Comparison of ENCODE assay signal across 10 cellular contexts in the genomic region with DNA sequence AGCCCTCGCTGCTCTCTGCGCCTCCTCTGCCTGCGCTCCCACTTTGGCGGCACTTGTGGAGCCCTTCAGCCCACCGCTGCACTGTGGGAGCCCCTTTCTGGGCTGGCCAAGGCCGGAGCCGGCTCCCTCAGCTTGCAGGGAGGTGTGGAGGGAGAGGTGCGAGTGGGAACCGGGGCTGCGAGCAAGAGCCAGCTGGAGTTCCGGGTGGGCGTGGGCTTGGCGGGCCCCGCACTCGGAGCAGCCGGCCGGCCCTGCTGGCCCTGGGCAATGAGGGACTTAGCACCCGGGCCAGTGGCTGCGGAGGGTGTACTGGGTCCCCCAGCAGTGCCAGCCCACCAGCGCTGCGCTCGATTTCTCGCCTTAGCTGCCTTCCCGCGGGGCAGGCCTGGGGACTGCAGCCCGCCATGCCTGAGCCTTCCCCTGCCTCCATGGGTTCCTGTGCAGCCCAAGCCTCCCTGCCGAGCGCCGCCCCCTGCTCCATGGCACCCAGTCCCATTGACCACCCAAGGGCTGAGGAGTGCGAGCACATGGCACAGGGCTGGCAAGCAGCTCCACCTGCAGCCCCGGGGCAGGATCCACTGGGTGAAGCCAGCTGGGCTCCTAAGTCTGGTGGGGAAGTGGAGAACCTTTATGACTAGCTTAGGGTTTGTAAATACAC. TPM values are rescaled to one million over a fixed set of nuclear protein-coding genes. Genes with fewer than 3 reads are reported as not detected.
DNase-seq lines count a peak whose midpoint lies in the region; ATAC-seq and TF ChIP-seq lines count a peak whose summit lies in the region.
"Not testable (repeated sequence)": the region's sequence is repeated elsewhere in the genome, so short reads cannot be mapped to it uniquely, and the experiment has no call there.
"Had no signal": no experiment of that assay in that cellular context is flagged by ENCODE, and none has a peak within 500 bp of the region (broad histone marks: within the 10 kb centered on the region; RNA-seq: fewer than 3 reads in every experiment).

No MANE protein-coding gene starts in this region.

- H2AFZ ChIP-seq in Karpas-422 (ENCODE audit: low read length) (peak overlapping the region; percentile 88; the same call in 1 of the 2 replicates), fibroblast of lung (ENCODE audit: low read length) (peak overlapping the region; percentile 71)

- not testable (repeated sequence) for H3K4me3 Mint-ChIP-seq in activated CD4-positive, alpha-beta T cell treated with anti-CD3 and anti-CD28 coated beads, Interleukin-2, amount 10 ng/mL, durations not matched to agents 7 days and 5 days
- peak overlapping the region; percentile 85 for H3K4me3 Mint-ChIP-seq in memory B cell

- peaks cover 69% of the 10 kb centered on the region for H3K4me1 Mint-ChIP-seq in activated CD4-positive, alpha-beta T cell treated with anti-CD3 and anti-CD28 coated beads, Interleukin-2, amount 10 ng/mL, durations not matched to agents 7 days and 5 days
- peaks cover 22% of the 10 kb centered on the region for H3K4me1 Mint-ChIP-seq in memory B cell

- TF ChIP-seq CTCF in AG04450 (IDR thresholded peaks at IDR 0.05; ENCODE audit: low read depth, low read length); fibroblast of lung (conservative IDR thresholded peaks at IDR 0.05 in 1 of 2, IDR thresholded peaks at IDR 0.05 in 1 of 2; ENCODE audit: low read depth in 1 of 2, low read length in 2 of 2); testis (IDR thresholded peaks at IDR 0.05): not testable (repeated sequence)

- H3K4me3 ChIP-seq in AG04450 (ENCODE audit: low read depth, low read length) (0 out of 2 replicates have a peak overlapping the region, but pooled peaks have one; percentile 17), testis (peak overlapping the region; percentile 15 to 25)
- H3K4me3 ChIP-seq in Karpas-422 (ENCODE audit: low read length); fibroblast of lung (replicated peaks in 1 of 4; ENCODE audit: control extremely low read depth in 1 of 4, insufficient read depth in 1 of 4, low read depth in 3 of 4, low read length in 4 of 4): not testable (repeated sequence)

- not testable (repeated sequence) for DNase-seq in AG04450 (ENCODE audit: low read depth, low spot score); Karpas-422; activated CD4-positive, alpha-beta T cell treated with anti-CD3 and anti-CD28 coated beads, Interleukin-2, amount 10 ng/mL, durations not matched to agents 7 days and 5 days; fibroblast of lung (ENCODE audit: low read depth in 2 of 2); memory B cell (ENCODE audit: low spot score in 2 of 2); testis
- peak; percentile 54 for DNase-seq in sciatic nerve (ENCODE audit: low spot score)

- H3K27me3 Mint-ChIP-seq in activated CD4-positive, alpha-beta T cell treated with anti-CD3 and anti-CD28 coated beads, Interleukin-2, amount 10 ng/mL, durations not matched to agents 7 days and 5 days: peaks cover 32% of the 10 kb centered on the region
- not testable (repeated sequence) for H3K27me3 Mint-ChIP-seq in memory B cell

- not testable (repeated sequence) for ATAC-seq in memory B cell (ENCODE audit: low read depth); sciatic nerve

- H3K36me3 Mint-ChIP-seq in activated CD4-positive, alpha-beta T cell treated with anti-CD3 and anti-CD28 coated beads, Interleukin-2, amount 10 ng/mL, durations not matched to agents 7 days and 5 days (ENCODE audit: low read depth): peaks cover 56% of the 10 kb centered on the region
- peaks cover 12% of the 10 kb centered on the region for H3K36me3 Mint-ChIP-seq in memory B cell

- not testable (repeated sequence) for H3K9me2 ChIP-seq in Karpas-422 (replicated peaks; ENCODE audit: insufficient read depth, low read length)

- H3K9me3 ChIP-seq in AG04450 (ENCODE audit: control insufficient read depth, insufficient read depth, low read length); Karpas-422 (ENCODE audit: low read length); fibroblast of lung (ENCODE audit: control insufficient read depth, insufficient read depth, low read depth, low read length); testis: not testable (repeated sequence)

- CTCF ChIA-PET in AG04450 (lab: Charles Lee): interaction anchor here (0.6 to 1.2 kb wide), 3 partner anchors 25 to 303 kb away, joined by 3 to 6 read pairs (median 3); no protein-coding TSS in a partner anchor
- CTCF ChIA-PET in activated CD4-positive, alpha-beta T cell treated with anti-CD3 and anti-CD28 coated beads, Interleukin-2, amount 10 ng/mL, durations not matched to agents 7 days and 5 days (lab: Charles Lee): interaction anchor here (1.3 to 4.2 kb wide), 3 partner anchors 8 to 24 kb away, joined by 4 to 29 read pairs (median 4); partner anchors contain the start of gene ZBP1

- not testable (repeated sequence) for H3K79me2 ChIP-seq in Karpas-422 (ENCODE audit: low read length); fibroblast of lung (ENCODE audit: control insufficient read depth, insufficient read depth, low read length)

- H3K27ac Mint-ChIP-seq in activated CD4-positive, alpha-beta T cell treated with anti-CD3 and anti-CD28 coated beads, Interleukin-2, amount 10 ng/mL, durations not matched to agents 7 days and 5 days: peak overlapping the region; percentile 91
- H3K27ac Mint-ChIP-seq in memory B cell: peak overlapping the region; percentile 96

- H3K9ac ChIP-seq in Karpas-422 (ENCODE audit: low read length): peak overlapping the region; percentile 46; the same call in 1 of the 2 replicates
- H3K9ac ChIP-seq in fibroblast of lung (ENCODE audit: insufficient read depth, low read length): not testable (repeated sequence)

- not testable (repeated sequence) for H3K27me3 ChIP-seq in AG04450 (ENCODE audit: control insufficient read depth, insufficient read depth, low read length); Karpas-422 (ENCODE audit: low read length); fibroblast of lung (ENCODE audit: control insufficient read depth, insufficient read depth, low read length); testis

- 69 to 84% (median 72%) methylated on average over 22 to 30 of the region's 31 CpGs for WGBS in adipose tissue, 3 donors
- 68 to 77% methylated on average over 21 to 29 of the region's 31 CpGs for WGBS in testis, 2 donors

- POLR2A ChIA-PET in AG04450 (lab: Yijun Ruan, JAX): not testable (repeated sequence)
- POLR2A ChIA-PET in activated CD4-positive, alpha-beta T cell treated with anti-CD3 and anti-CD28 coated beads, Interleukin-2, amount 10 ng/mL, durations not matched to agents 7 days and 5 days (lab: Charles Lee): interaction anchor here (0.6 to 1.4 kb wide), 3 partner anchors 8 to 369 kb away, joined by 3 to 11 read pairs (median 8); partner anchors contain the start of gene ZBP1

- peak overlapping the region; percentile 60 for H3K4me2 ChIP-seq in Karpas-422 (ENCODE audit: low read depth, low read length, poor library complexity, severe bottlenecking)
- H3K4me2 ChIP-seq in fibroblast of lung (ENCODE audit: extremely low read depth, insufficient read depth, low read length): peak overlapping the region; percentile 32

- intact Hi-C loops in sciatic nerve (cut with DNase I); testis (cut with DNase I; ENCODE audit: low total_unique reads): not testable (repeated sequence)

- H3K4me1 ChIP-seq in Karpas-422 (ENCODE audit: low read length): peaks cover 12% of the 10 kb centered on the region
- not testable (repeated sequence) for H3K4me1 ChIP-seq in fibroblast of lung (ENCODE audit: control insufficient read depth, extremely low read depth, insufficient read depth, low read length); testis

- not testable (repeated sequence) for H3K36me3 ChIP-seq in Karpas-422 (ENCODE audit: insufficient read depth, low read length); fibroblast of lung (ENCODE audit: control insufficient read depth, insufficient read depth, low read length); testis (ENCODE audit: low read depth, missing control alignments)

- not testable (repeated sequence) for H3K27ac ChIP-seq in AG04450 (ENCODE audit: low read depth, low read length); fibroblast of lung (ENCODE audit: insufficient read depth, low read length); testis
- H3K27ac ChIP-seq in Karpas-422 (ENCODE audit: low read length): peak overlapping the region; percentile 69
- H3K27ac ChIP-seq in adipose tissue (ENCODE audit: low read depth, low read length): peak overlapping the region; percentile 54

- not testable (repeated sequence) for TF ChIP-seq POLR2A in testis (IDR thresholded peaks at IDR 0.05)

- H4K20me1 ChIP-seq in Karpas-422 (ENCODE audit: insufficient read depth, low read depth, low read length); fibroblast of lung (ENCODE audit: control insufficient read depth, extremely low read depth, insufficient read depth, low read length): not testable (repeated sequence)

- H3K9me3 Mint-ChIP-seq in activated CD4-positive, alpha-beta T cell treated with anti-CD3 and anti-CD28 coated beads, Interleukin-2, amount 10 ng/mL, durations not matched to agents 7 days and 5 days: peaks cover 54% of the 10 kb centered on the region
- not testable (repeated sequence) for H3K9me3 Mint-ChIP-seq in memory B cell

RNA-seq across cellular contexts. Expression of gene ZBP1, which starts 8.6 kb away (rescaled TPM):
- polyA plus RNA-seq in AG04450 (2011; rRNA removed) (not detected in 2 replicates), adipose tissue (1 to 10 TPM in 1 of 3 donors, under 1 TPM in 2; 0.15 to 1.2 (median 0.58) TPM), fibroblast of lung (not detected in 2 replicates), testis (ENCODE audit: insufficient read depth, low read depth, low replicate concordance) (0.66 TPM)
- polyA minus RNA-seq in AG04450 (2011; rRNA and poly(A)+ RNA removed): not detected in 2 replicates
- 2.9 and 7.6 TPM in 2 replicates for total RNA-seq in Karpas-422 (2014; rRNA removed; shearing (Covaris generic); ENCODE audit: low replicate concordance)
- total RNA-seq in activated CD4-positive, alpha-beta T cell treated with anti-CD3 and anti-CD28 coated beads, Interleukin-2, amount 10 ng/mL, durations not matched to agents 7 days and 5 days: 10 to 100 TPM; 28.3 to 31.4 TPM
- total RNA-seq in fibroblast of lung (not detected in 2 replicates), sciatic nerve (0.49 TPM), testis (under 1 TPM in 1 of 2 donors, not detected in 1; 0.31 TPM)
- not detected in 2 replicates for polyA plus RNA-seq in fibroblast of lung (2012)
- polyA minus RNA-seq in fibroblast of lung (ENCODE audit: low replicate concordance): not detected in 2 replicates
- total RNA-seq: GM23338, mammary epithelial cell had no signal
- polyA plus RNA-seq: GM23338, mammary epithelial cell had no signal
